Comparison of ENCODE assay signal across 30 cellular contexts in the genomic region with DNA sequence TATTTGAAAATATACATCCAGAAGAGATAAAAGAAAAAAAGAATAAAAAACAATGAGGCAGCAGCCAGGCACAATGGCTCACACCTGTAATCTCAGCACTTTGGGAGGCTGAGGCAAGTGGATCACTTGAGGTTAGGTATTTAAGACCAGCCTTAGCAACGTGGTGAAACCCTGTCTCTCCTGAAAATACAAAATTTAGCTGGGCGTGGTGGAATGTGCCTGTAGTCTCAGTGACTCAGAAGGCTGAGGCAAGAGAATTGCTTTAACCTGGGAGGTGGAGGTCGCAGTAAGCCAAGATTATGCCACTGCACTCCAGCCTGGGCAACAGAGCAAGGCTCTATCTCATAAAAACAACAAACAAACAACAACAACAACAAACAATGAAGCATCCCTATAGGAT.
DNase-seq lines count a peak whose midpoint lies in the region; ATAC-seq, FAIRE-seq and TF ChIP-seq lines count a peak whose summit lies in the region.
"Had no signal": no experiment of that assay in that cellular context is flagged by ENCODE, and none has a peak within 500 bp of the region (broad histone marks: within the 10 kb centered on the region; RNA-seq: fewer than 3 reads in every experiment).

No MANE protein-coding gene starts in this region.

- no peak for TF ChIP-seq RAD21 in A549 (conservative IDR thresholded peaks at IDR 0.05 in 1 of 2, IDR thresholded peaks at IDR 0.05 in 1 of 2)

- dilution Hi-C loops in mammary epithelial cell (cut with HindIII; ENCODE audit: low sequenced_read_pairs) = no loop called here

- H3K4me2 ChIP-seq in A549 = peak overlapping the region; percentile 32
- peak overlapping the region; percentile 25 for H3K4me2 ChIP-seq in mammary epithelial cell (ENCODE audit: insufficient read depth, low read depth, low read length)

- no peak for TF ChIP-seq POLR2A in A549 (IDR thresholded peaks at IDR 0.05; ENCODE audit: low read length)

- ATAC-seq in A549 (peak in 1 of 2 experiments; percentile 76; a peak in 3 of 6 replicates), HG02763 (IDR thresholded peaks at IDR 0.05; ENCODE audit: unreplicated experiment) (no peak), HG03280 (IDR thresholded peaks at IDR 0.05; ENCODE audit: unreplicated experiment) (no peak), GM19395 (IDR thresholded peaks at IDR 0.05; ENCODE audit: unreplicated experiment) (no peak)
- ATAC-seq: activated CD8-positive, alpha-beta T cell treated with anti-CD3 and anti-CD28 coated beads, Interleukin-2, amount 10 ng/mL, durations not matched to agents 7 days and 5 days; body of pancreas; left cardiac atrium; stimulated activated naive CD8-positive, alpha-beta T cell treated with anti-CD3 and anti-CD28 coated beads, Interleukin-15, Interleukin-2, amounts not matched to agents 100 U/mL and 50 U/mL, for 24 hours had no signal

- no peaks in the 10 kb centered on the region for H4K20me1 ChIP-seq in mammary epithelial cell (ENCODE audit: insufficient read depth, low read length)

- H3K79me2 ChIP-seq in mammary epithelial cell (ENCODE audit: insufficient read depth, low read length) = no peaks in the 10 kb centered on the region

- 13% methylated on average over 3 of the region's 3 CpGs for WGBS in A549 (ENCODE audit: missing lambda C conversion rate)
- 15% methylated on average over 3 of the region's 3 CpGs for WGBS in mammary epithelial cell (ENCODE audit: low coverage, missing lambda C conversion rate)

- TF ChIP-seq CTCF in A549 (IDR thresholded peaks at IDR 0.05) (no peak), mammary epithelial cell (conservative IDR thresholded peaks at IDR 0.05 in 1 of 2, IDR thresholded peaks at IDR 0.05 in 1 of 2; ENCODE audit: extremely low read depth in 1 of 2, insufficient read depth in 1 of 2, low read depth in 1 of 2, low read length in 2 of 2) (no peak), GM13977 (IDR thresholded peaks at IDR 0.05; ENCODE audit: extremely low read depth, insufficient read depth, missing control alignments) (no peak)

- peak overlapping the region; percentile 1 for H2AFZ ChIP-seq in mammary epithelial cell (ENCODE audit: low read depth, low read length)

- H3K4me3 ChIP-seq in A549 (no peak overlapping the region), mammary epithelial cell (replicated peaks in 1 of 3; ENCODE audit: insufficient read depth in 1 of 3, low read depth in 2 of 3, low read length in 3 of 3) (no peak overlapping the region)
- H3K4me3 ChIP-seq: adrenal gland, body of pancreas, skin epidermis, testis, uterus had no signal

- H3K27ac ChIP-seq in A549 (peak overlapping the region; percentile 37 to 66; a peak in 5 of 6 replicates), mammary epithelial cell (ENCODE audit: insufficient read depth, low read depth, low read length) (peak overlapping the region; percentile 66)
- H3K27ac ChIP-seq: adrenal gland, body of pancreas, skin epidermis, testis, uterus had no signal

- POLR2A ChIA-PET in A549 (lab: Yijun Ruan, JAX) = no interaction called here

- no peaks in the 10 kb centered on the region for H3K27me3 ChIP-seq in mammary epithelial cell (ENCODE audit: insufficient read depth, low read length)
- H3K27me3 ChIP-seq: adrenal gland, body of pancreas, testis, uterus had no signal

- intact Hi-C loops in mammary epithelial cell (cut with micrococcal nuclease) = no loop called here

- H3K9me3 ChIP-seq in A549 (no peaks in the 10 kb centered on the region; the same call in 2 of the 3 replicates), mammary epithelial cell (replicated peaks; ENCODE audit: insufficient read depth, low read length) (no peaks in the 10 kb centered on the region)
- H3K9me3 ChIP-seq: adrenal gland, testis, uterus had no signal

- in situ Hi-C loops in mammary epithelial cell (cut with MboI; ENCODE audit: low sequenced_read_pairs in 2 of 2) = no loop called here
- in situ Hi-C loops in GM13977 (cut with MboI; ENCODE audit: low pct_unique_long_range_greater_than_20kb, low sequenced_read_pairs, unreplicated experiment) = no loop called here

- CTCF ChIA-PET in A549 (lab: Yijun Ruan, JAX) = no interaction called here
- CTCF ChIA-PET in mammary epithelial cell (lab: Charles Lee; ENCODE audit: low non-redundant PET) = no interaction called here

- BruUV-seq in mammary epithelial cell (replicated peaks; lab: Mats Ljungman, UMichigan) = no TSS peak

- H3K4me1 ChIP-seq in A549 (peaks cover 17% of the 10 kb centered on the region; the same call in 2 of the 3 replicates), mammary epithelial cell (ENCODE audit: insufficient read depth, low read length) (peaks cover 27% of the 10 kb centered on the region)
- H3K4me1 ChIP-seq: adrenal gland, body of pancreas, testis, uterus had no signal

- H3K36me3 ChIP-seq in mammary epithelial cell (ENCODE audit: insufficient read depth, low read length) = no peaks in the 10 kb centered on the region
- H3K36me3 ChIP-seq: adrenal gland, uterus had no signal

- DNase-seq in A549 (ENCODE audit: low read depth in 1 of 2, low spot score in 1 of 2) (peak in 1 of 2 experiments; percentile 48), HT1080 (ENCODE audit: low read depth) (peak; percentile 18), mammary epithelial cell (peak; percentile 86), kidney tubule cell (ENCODE audit: low spot score) (peak; percentile 53), GM13977 (ENCODE audit: low spot score) (no peak)
- DNase-seq: activated CD4-positive, alpha-beta T cell treated with anti-CD3 and anti-CD28 coated beads for 1 hour; activated CD8-positive, alpha-beta T cell treated with anti-CD3 and anti-CD28 coated beads, Interleukin-2, amount 10 ng/mL, durations not matched to agents 7 days and 5 days; activated naive CD4-positive, alpha-beta T cell treated with anti-CD3 and anti-CD28 coated beads for 36 hours; adrenal gland; body of pancreas; cerebellar nuclear complex; DND-41; GOT3; hippocampal formation; IMR-90; left cardiac atrium; NCI-H1092; NCI-H187 treated with DMSO at 0.1 percent for 48 hours; NCI-H526 treated with DMSO at 0.1 percent for 48 hours; nephron progenitor cell; SHP77; stimulated activated naive CD8-positive, alpha-beta T cell treated with anti-CD3 and anti-CD28 coated beads, Interleukin-15, Interleukin-2, amounts not matched to agents 100 U/mL and 50 U/mL, for 24 hours; T-helper 2 cell; testis; uterus had no signal

- H3K9ac ChIP-seq in mammary epithelial cell (ENCODE audit: insufficient read depth, low read length) = no peak overlapping the region

- no peak for FAIRE-seq in A549 (lab: Jason Lieb, UNC)
- FAIRE-seq: D721Med had no signal

- no peak for TF ChIP-seq EP300 in A549 (IDR thresholded peaks at IDR 0.05)

TF ChIP-seq in A549, 52 proteins besides CTCF, POLR2A, EP300 and RAD21:
- TF ChIP-seq ZNF302 (CRISPR knock-in tag; IDR thresholded peaks at IDR 0.05) (no peak), GATA3 (IDR thresholded peaks at IDR 0.05; ENCODE audit: borderline replicate concordance) (no peak), CEBPB (IDR thresholded peaks at IDR 0.05) (peak in 1 of 2 experiments; percentile 41; a peak in 1 of 4 replicates), FOSL2 (IDR thresholded peaks at IDR 0.05) (no peak), FOSL2 (CRISPR knock-in tag; IDR thresholded peaks at IDR 0.05) (peak; percentile 47)
- TF ChIP-seq, protein P1, sequence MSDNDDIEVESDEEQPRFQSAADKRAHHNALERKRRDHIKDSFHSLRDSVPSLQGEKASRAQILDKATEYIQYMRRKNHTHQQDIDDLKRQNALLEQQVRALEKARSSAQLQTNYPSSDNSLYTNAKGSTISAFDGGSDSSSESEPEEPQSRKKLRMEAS (IDR thresholded peaks at IDR 0.05) = 0 out of 2 replicates have a peak, but pooled peaks have one; percentile 28
